ENCODE assay signal across 1 cellular context in the genomic region with DNA sequence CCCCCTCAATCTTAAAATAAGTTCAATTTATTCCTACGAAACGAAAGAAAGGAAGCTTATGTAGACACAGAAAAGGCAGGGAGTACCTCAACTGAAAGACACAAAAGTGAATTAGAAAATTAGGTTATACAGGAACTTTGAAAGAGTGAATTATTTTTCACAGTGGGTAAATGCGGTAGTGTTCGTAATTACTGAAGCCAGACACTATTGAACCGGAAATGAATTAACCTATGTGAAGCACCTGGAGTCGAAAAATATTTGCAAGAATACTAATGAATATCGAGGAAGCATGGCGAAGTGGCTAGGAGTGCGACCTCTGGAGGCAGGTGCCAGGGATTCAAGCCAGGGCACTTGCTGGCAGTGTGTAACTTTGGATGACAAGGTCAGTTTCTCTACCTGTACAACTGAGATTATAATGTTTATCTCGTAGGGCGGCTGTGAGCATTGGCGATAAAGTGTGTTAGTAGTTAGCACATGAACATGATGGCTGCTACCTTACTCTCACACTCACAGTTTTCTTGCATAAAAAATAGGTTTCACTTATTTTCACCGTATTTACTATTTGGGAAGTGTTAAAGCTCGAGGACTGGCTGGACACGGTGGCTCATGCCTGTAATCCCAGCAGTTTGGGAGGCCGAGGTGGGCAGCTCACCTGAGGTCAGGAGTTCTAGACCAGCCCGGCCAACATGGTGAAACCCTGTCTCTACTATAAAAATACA.
A peak's percentile ranks its signal among the peaks of the same experiment; 100 is the strongest.
TF ChIP-seq lines count a peak whose summit lies in the region.

No MANE protein-coding gene starts in this region.

TF ChIP-seq in K562, 482 proteins besides CTCF, POLR2A, EP300 and RAD21 (continues in another document):
- TF ChIP-seq, protein P1, sequence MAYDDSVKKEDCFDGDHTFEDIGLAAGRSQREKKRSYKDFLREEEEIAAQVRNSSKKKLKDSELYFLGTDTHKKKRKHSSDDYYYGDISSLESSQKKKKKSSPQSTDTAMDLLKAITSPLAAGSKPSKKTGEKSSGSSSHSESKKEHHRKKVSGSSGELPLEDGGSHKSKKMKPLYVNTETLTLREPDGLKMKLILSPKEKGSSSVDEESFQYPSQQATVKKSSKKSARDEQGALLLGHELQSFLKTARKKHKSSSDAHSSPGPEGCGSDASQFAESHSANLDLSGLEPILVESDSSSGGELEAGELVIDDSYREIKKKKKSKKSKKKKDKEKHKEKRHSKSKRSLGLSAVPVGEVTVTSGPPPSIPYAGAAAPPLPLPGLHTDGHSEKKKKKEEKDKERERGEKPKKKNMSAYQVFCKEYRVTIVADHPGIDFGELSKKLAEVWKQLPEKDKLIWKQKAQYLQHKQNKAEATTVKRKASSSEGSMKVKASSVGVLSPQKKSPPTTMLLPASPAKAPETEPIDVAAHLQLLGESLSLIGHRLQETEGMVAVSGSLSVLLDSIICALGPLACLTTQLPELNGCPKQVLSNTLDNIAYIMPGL (CRISPR knock-in tag; IDR thresholded peaks at IDR 0.05) = no peak
- TF ChIP-seq RBM25 (IDR thresholded peaks at IDR 0.05; ENCODE audit: low read depth, low read length, severe bottlenecking) = no peak
- TF ChIP-seq PHB2 (IDR thresholded peaks at IDR 0.05; ENCODE audit: low read depth) = 0 out of 2 replicates have a peak, but pooled peaks have one; percentile 24
- peak; percentile 56 for TF ChIP-seq CCNT2 (IDR thresholded peaks at IDR 0.05; ENCODE audit: borderline replicate concordance, extremely low read depth, insufficient read length, low read depth, low read length)
- TF ChIP-seq BRD4 (IDR thresholded peaks at IDR 0.05) = no peak
- TF ChIP-seq POLR2AphosphoS2 (IDR thresholded peaks at IDR 0.05; ENCODE audit: low read length) = no peak
- TF ChIP-seq, protein P2, sequence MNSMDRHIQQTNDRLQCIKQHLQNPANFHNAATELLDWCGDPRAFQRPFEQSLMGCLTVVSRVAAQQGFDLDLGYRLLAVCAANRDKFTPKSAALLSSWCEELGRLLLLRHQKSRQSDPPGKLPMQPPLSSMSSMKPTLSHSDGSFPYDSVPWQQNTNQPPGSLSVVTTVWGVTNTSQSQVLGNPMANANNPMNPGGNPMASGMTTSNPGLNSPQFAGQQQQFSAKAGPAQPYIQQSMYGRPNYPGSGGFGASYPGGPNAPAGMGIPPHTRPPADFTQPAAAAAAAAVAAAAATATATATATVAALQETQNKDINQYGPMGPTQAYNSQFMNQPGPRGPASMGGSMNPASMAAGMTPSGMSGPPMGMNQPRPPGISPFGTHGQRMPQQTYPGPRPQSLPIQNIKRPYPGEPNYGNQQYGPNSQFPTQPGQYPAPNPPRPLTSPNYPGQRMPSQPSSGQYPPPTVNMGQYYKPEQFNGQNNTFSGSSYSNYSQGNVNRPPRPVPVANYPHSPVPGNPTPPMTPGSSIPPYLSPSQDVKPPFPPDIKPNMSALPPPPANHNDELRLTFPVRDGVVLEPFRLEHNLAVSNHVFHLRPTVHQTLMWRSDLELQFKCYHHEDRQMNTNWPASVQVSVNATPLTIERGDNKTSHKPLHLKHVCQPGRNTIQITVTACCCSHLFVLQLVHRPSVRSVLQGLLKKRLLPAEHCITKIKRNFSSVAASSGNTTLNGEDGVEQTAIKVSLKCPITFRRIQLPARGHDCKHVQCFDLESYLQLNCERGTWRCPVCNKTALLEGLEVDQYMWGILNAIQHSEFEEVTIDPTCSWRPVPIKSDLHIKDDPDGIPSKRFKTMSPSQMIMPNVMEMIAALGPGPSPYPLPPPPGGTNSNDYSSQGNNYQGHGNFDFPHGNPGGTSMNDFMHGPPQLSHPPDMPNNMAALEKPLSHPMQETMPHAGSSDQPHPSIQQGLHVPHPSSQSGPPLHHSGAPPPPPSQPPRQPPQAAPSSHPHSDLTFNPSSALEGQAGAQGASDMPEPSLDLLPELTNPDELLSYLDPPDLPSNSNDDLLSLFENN (IDR thresholded peaks at IDR 0.05; ENCODE audit: low read depth in 2 of 2, low read length in 2 of 2) = peak in 1 of 2 experiments; percentile 62; a peak in 1 of 4 replicates
- TF ChIP-seq E2F3 (CRISPR knock-in tag; IDR thresholded peaks at IDR 0.05) = no peak
- peak in 1 of 2 experiments; percentile 79; a peak in 1 of 4 replicates for TF ChIP-seq RCOR1 (IDR thresholded peaks at IDR 0.05; ENCODE audit: borderline replicate concordance in 1 of 2, low read depth in 2 of 2, low read length in 2 of 2)
- TF ChIP-seq FOXM1 (IDR thresholded peaks at IDR 0.05; ENCODE audit: low read depth) = peak; percentile 42; the same call in 1 of the 2 replicates
- no peak for TF ChIP-seq FOXM1 (CRISPR knock-in tag; IDR thresholded peaks at IDR 0.05; ENCODE audit: low read depth)
- TF ChIP-seq MTA2 (IDR thresholded peaks at IDR 0.05; ENCODE audit: low read depth) = peak; percentile 80
- peak; percentile 16 for TF ChIP-seq ZFX (CRISPR knock-in tag; IDR thresholded peaks at IDR 0.05)
- peak; percentile 25 for TF ChIP-seq DACH1 (IDR thresholded peaks at IDR 0.05; ENCODE audit: partially characterized antibody)
- TF ChIP-seq, protein P3, sequence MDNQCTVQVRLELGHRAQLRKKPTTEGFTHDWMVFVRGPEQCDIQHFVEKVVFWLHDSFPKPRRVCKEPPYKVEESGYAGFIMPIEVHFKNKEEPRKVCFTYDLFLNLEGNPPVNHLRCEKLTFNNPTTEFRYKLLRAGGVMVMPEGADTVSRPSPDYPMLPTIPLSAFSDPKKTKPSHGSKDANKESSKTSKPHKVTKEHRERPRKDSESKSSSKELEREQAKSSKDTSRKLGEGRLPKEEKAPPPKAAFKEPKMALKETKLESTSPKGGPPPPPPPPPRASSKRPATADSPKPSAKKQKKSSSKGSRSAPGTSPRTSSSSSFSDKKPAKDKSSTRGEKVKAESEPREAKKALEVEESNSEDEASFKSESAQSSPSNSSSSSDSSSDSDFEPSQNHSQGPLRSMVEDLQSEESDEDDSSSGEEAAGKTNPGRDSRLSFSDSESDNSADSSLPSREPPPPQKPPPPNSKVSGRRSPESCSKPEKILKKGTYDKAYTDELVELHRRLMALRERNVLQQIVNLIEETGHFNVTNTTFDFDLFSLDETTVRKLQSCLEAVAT (IDR thresholded peaks at IDR 0.05) = peak in 1 of 2 experiments; percentile 19; a peak in 1 of 4 replicates
- TF ChIP-seq PHF20 (IDR thresholded peaks at IDR 0.05; ENCODE audit: partially characterized antibody) = no peak
- no peak for TF ChIP-seq IFI16 (CRISPR knock-in tag; IDR thresholded peaks at IDR 0.05)
- TF ChIP-seq ETV1 (tag; conservative IDR thresholded peaks at IDR 0.05; ENCODE audit: low read depth) = peak; percentile 45; the same call in 1 of the 2 replicates
- TF ChIP-seq HOXB6 (CRISPR knock-in tag; IDR thresholded peaks at IDR 0.05; ENCODE audit: borderline replicate concordance) = no peak
- TF ChIP-seq, protein P4, sequence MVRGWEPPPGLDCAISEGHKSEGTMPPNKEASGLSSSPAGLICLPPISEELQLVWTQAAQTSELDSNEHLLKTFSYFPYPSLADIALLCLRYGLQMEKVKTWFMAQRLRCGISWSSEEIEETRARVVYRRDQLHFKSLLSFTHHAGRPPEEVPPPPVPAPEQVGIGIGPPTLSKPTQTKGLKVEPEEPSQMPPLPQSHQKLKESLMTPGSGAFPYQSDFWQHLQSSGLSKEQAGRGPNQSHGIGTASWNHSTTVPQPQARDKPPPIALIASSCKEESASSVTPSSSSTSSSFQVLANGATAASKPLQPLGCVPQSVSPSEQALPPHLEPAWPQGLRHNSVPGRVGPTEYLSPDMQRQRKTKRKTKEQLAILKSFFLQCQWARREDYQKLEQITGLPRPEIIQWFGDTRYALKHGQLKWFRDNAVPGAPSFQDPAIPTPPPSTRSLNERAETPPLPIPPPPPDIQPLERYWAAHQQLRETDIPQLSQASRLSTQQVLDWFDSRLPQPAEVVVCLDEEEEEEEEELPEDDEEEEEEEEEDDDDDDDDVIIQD (CRISPR knock-in tag; IDR thresholded peaks at IDR 0.05) = no peak
- TF ChIP-seq PCBP1 (IDR thresholded peaks at IDR 0.05; ENCODE audit: low read depth, low read length, poor library complexity, severe bottlenecking) = no peak
- no peak for TF ChIP-seq CHCHD3 (CRISPR knock-in tag; IDR thresholded peaks at IDR 0.05)
- TF ChIP-seq NCOA4 (IDR thresholded peaks at IDR 0.05; ENCODE audit: partially characterized antibody) = no peak
- peak; percentile 66; the same call in 1 of the 2 replicates for TF ChIP-seq LEF1 (IDR thresholded peaks at IDR 0.05)
- TF ChIP-seq, protein P5, sequence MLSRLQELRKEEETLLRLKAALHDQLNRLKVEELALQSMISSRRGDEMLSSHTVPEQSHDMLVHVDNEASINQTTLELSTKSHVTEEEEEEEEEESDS (CRISPR knock-in tag; IDR thresholded peaks at IDR 0.05) = no peak
- no peak for TF ChIP-seq ZKSCAN3 (CRISPR knock-in tag; IDR thresholded peaks at IDR 0.05)
- TF ChIP-seq, protein P6, sequence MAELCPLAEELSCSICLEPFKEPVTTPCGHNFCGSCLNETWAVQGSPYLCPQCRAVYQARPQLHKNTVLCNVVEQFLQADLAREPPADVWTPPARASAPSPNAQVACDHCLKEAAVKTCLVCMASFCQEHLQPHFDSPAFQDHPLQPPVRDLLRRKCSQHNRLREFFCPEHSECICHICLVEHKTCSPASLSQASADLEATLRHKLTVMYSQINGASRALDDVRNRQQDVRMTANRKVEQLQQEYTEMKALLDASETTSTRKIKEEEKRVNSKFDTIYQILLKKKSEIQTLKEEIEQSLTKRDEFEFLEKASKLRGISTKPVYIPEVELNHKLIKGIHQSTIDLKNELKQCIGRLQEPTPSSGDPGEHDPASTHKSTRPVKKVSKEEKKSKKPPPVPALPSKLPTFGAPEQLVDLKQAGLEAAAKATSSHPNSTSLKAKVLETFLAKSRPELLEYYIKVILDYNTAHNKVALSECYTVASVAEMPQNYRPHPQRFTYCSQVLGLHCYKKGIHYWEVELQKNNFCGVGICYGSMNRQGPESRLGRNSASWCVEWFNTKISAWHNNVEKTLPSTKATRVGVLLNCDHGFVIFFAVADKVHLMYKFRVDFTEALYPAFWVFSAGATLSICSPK (IDR thresholded peaks at IDR 0.05; ENCODE audit: borderline replicate concordance) = no peak
- no peak for TF ChIP-seq NR4A1 (CRISPR knock-in tag; IDR thresholded peaks at IDR 0.05)
- TF ChIP-seq NR4A1 (tag; IDR thresholded peaks at IDR 0.05) = peak; percentile 33; the same call in 1 of the 2 replicates
- TF ChIP-seq NBN (IDR thresholded peaks at IDR 0.05; ENCODE audit: low read depth) = peak; percentile 71; the same call in 1 of the 2 replicates
- no peak for TF ChIP-seq TSC22D4 (tag; IDR thresholded peaks at IDR 0.05)
- TF ChIP-seq, protein P7, sequence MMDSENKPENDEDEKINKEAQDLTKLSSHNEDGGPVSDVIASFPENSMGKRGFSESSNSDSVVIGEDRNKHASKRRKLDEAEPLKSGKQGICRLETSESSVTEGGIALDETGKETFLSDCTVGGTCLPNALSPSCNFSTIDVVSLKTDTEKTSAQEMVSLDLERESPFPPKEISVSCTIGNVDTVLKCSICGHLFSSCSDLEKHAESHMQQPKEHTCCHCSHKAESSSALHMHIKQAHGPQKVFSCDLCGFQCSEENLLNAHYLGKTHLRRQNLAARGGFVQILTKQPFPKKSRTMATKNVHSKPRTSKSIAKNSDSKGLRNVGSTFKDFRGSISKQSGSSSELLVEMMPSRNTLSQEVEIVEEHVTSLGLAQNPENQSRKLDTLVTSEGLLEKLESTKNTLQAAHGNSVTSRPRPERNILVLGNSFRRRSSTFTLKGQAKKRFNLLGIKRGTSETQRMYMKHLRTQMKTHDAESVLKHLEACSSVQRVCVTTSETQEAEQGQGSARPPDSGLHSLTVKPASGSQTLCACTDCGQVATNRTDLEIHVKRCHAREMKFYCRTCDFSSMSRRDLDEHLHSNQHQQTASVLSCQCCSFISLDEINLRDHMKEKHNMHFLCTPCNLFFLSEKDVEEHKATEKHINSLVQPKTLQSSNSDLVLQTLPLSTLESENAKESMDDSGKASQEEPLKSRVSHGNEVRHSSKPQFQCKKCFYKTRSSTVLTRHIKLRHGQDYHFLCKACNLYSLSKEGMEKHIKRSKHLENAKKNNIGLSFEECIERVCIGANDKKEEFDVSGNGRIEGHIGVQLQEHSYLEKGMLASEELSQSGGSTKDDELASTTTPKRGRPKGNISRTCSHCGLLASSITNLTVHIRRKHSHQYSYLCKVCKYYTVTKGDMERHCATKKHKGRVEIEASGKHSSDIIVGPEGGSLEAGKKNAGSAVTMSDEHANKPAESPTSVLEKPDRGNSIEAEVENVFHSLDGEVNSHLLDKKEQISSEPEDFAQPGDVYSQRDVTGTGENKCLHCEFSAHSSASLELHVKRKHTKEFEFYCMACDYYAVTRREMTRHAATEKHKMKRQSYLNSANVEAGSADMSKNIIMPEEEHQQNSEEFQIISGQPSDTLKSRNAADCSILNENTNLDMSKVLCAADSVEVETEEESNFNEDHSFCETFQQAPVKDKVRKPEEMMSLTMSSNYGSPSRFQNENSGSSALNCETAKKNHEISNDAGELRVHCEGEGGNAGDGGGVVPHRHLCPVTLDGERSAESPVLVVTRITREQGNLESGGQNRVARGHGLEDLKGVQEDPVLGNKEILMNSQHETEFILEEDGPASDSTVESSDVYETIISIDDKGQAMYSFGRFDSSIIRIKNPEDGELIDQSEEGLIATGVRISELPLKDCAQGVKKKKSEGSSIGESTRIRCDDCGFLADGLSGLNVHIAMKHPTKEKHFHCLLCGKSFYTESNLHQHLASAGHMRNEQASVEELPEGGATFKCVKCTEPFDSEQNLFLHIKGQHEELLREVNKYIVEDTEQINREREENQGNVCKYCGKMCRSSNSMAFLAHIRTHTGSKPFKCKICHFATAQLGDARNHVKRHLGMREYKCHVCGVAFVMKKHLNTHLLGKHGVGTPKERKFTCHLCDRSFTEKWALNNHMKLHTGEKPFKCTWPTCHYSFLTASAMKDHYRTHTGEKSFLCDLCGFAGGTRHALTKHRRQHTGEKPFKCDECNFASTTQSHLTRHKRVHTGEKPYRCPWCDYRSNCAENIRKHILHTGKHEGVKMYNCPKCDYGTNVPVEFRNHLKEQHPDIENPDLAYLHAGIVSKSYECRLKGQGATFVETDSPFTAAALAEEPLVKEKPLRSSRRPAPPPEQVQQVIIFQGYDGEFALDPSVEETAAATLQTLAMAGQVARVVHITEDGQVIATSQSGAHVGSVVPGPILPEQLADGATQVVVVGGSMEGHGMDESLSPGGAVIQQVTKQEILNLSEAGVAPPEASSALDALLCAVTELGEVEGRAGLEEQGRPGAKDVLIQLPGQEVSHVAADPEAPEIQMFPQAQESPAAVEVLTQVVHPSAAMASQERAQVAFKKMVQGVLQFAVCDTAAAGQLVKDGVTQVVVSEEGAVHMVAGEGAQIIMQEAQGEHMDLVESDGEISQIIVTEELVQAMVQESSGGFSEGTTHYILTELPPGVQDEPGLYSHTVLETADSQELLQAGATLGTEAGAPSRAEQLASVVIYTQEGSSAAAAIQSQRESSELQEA (IDR thresholded peaks at IDR 0.05; ENCODE audit: low read depth) = no peak
- no peak for TF ChIP-seq ZNF57 (CRISPR knock-in tag; IDR thresholded peaks at IDR 0.05)
- TF ChIP-seq POLR2AphosphoS5 (IDR thresholded peaks at IDR 0.05; ENCODE audit: control insufficient read depth, insufficient read depth, low read depth, low read length) = peak; percentile 78
- TF ChIP-seq SIRT6 (IDR thresholded peaks at IDR 0.05; ENCODE audit: low read depth, low read length) = no peak
- no peak for TF ChIP-seq ZKSCAN1 (IDR thresholded peaks at IDR 0.05; ENCODE audit: low read depth, low read length)
- TF ChIP-seq, protein P8, sequence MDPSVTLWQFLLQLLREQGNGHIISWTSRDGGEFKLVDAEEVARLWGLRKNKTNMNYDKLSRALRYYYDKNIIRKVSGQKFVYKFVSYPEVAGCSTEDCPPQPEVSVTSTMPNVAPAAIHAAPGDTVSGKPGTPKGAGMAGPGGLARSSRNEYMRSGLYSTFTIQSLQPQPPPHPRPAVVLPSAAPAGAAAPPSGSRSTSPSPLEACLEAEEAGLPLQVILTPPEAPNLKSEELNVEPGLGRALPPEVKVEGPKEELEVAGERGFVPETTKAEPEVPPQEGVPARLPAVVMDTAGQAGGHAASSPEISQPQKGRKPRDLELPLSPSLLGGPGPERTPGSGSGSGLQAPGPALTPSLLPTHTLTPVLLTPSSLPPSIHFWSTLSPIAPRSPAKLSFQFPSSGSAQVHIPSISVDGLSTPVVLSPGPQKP (CRISPR knock-in tag; IDR thresholded peaks at IDR 0.05) = no peak
- no peak for TF ChIP-seq SNRNP70 (optimal IDR thresholded peaks at IDR 0.05; ENCODE audit: low read depth, low read length)
- peak; percentile 76 for TF ChIP-seq NFIC (IDR thresholded peaks at IDR 0.05)
- TF ChIP-seq PRMT5 (CRISPR knock-in tag; IDR thresholded peaks at IDR 0.05) = no peak
